In genomic region chr9:74853024-74853423, GRCh38 we compare ENCODE assay signal across 4 cellular contexts. TPM values are rescaled to one million over a fixed set of nuclear protein-coding genes. Genes with fewer than 3 reads are reported as not detected.
"Had no signal": no experiment of that assay in that cellular context is flagged by ENCODE, and none has a peak within 500 bp of the region (broad histone marks: within the 10 kb centered on the region; RNA-seq: fewer than 3 reads in every experiment).

No MANE protein-coding gene starts in this region.

RNA-seq across cellular contexts. Expression of gene TRPM6, which starts 34.7 kb away (rescaled TPM):
- total RNA-seq: activated naive CD4-positive, alpha-beta T cell treated with anti-CD3 and anti-CD28 coated beads for 36 hours; activated naive CD8-positive, alpha-beta T cell treated with anti-CD3 and anti-CD28 coated beads for 36 hours; activated naive CD8-positive, alpha-beta T cell treated with anti-CD3 and anti-CD28 coated beads, Interleukin-2, amount 10 ng/mL, durations not matched to agents 7 days and 5 days had no signal
- polyA plus RNA-seq: cardiac muscle cell had no signal
